In the genomic region with DNA sequence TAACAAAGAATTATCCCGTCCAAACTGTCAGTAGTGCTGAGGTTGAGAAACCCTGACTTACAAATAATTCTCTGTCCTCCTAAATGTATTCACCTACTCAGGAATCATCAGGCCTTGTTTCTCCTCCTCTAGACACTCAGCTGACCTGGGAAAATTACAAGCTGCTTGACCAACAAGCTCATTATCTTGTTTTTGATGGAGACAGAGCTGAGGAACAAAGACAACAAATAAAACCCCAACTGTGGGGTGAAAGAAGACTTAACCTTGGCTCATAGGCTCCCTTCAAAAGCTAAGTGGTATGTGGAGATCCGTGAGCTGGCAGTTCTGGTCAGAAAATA, we compare ENCODE assay signal across 16 cellular contexts.
DNase-seq lines count a peak whose midpoint lies in the region; TF ChIP-seq lines count a peak whose summit lies in the region.
"Had no signal": no experiment of that assay in that cellular context is flagged by ENCODE, and none has a peak within 500 bp of the region (broad histone marks: within the 10 kb centered on the region; RNA-seq: fewer than 3 reads in every experiment).

No MANE protein-coding gene starts in this region.

- TF ChIP-seq CTCF in A673 (conservative IDR thresholded peaks at IDR 0.05; ENCODE audit: low read depth, low read length): no peak

- H3K27me3 ChIP-seq in A673 (replicated peaks; ENCODE audit: insufficient read depth, low read depth, low read length, poor library complexity) (no peaks in the 10 kb centered on the region), skeletal muscle tissue (ENCODE audit: control insufficient read depth in 3 of 3, insufficient read depth in 3 of 3, low read length in 3 of 3) (no peaks in the 10 kb centered on the region)
- H3K27me3 ChIP-seq: foreskin keratinocyte had no signal

- H3K9ac ChIP-seq in skeletal muscle tissue (ENCODE audit: low read depth in 1 of 3, low read length in 3 of 3): no peak overlapping the region

- POLR2A ChIA-PET in A673 (lab: Charles Lee; ENCODE audit: low non-redundant PET): no interaction called here

- peaks cover 4% of the 10 kb centered on the region for H3K4me1 ChIP-seq in A673 (ENCODE audit: insufficient read depth, low read length, poor library complexity, severe bottlenecking)
- peaks cover 5 to 13% (median 11%) of the 10 kb centered on the region in 3 donors for H3K4me1 ChIP-seq in skeletal muscle tissue (ENCODE audit: control insufficient read depth in 3 of 3, insufficient read depth in 3 of 3, low read length in 3 of 3)
- H3K4me1 ChIP-seq: foreskin keratinocyte had no signal

- no peaks in the 10 kb centered on the region for H3K9me3 ChIP-seq in A673 (ENCODE audit: low read depth, low read length, poor library complexity, severe bottlenecking)
- no peaks in the 10 kb centered on the region for H3K9me3 ChIP-seq in skeletal muscle tissue (ENCODE audit: control insufficient read depth in 3 of 3, low read length in 3 of 3)

- H3K4me3 ChIP-seq in A673 (ENCODE audit: low read depth, low read length, poor library complexity, severe bottlenecking): no peak overlapping the region
- H3K4me3 ChIP-seq in skeletal muscle tissue (ENCODE audit: low read length in 3 of 3): no peak overlapping the region

- intact Hi-C loops in A673 (cut with micrococcal nuclease; ENCODE audit: unreplicated experiment): loop anchor here (10.0 kb wide), 1 partner anchor 123 kb away; no protein-coding TSS in a partner anchor

- CTCF ChIA-PET in A673 (lab: Charles Lee): interaction anchor here (0.8 to 1.7 kb wide), 3 partner anchors 187 to 1060 kb away, joined by 3 to 10 read pairs (median 3); no protein-coding TSS in a partner anchor

- H3K36me3 ChIP-seq in A673 (ENCODE audit: insufficient read depth, low read length, poor library complexity, severe bottlenecking): no peaks in the 10 kb centered on the region
- no peaks in the 10 kb centered on the region for H3K36me3 ChIP-seq in skeletal muscle tissue (ENCODE audit: control insufficient read depth in 3 of 3, insufficient read depth in 3 of 3, low read length in 3 of 3)

- DNase-seq in A673 (ENCODE audit: low spot score): no peak
- DNase-seq in iris pigment epithelial cell (ENCODE audit: low read depth): peak; percentile 39
- DNase-seq in activated CD4-positive, alpha-beta T cell treated with anti-CD3 and anti-CD28 coated beads, Interleukin-2, amount 50 U/mL, for 48 hours: no peak
- no peak for DNase-seq in stimulated activated CD4-positive, alpha-beta T cell treated with anti-CD3 and anti-CD28 coated beads, Interleukin-4, amount 100 ng/mL, for 24 hours
- no peak for DNase-seq in HK-2 (ENCODE audit: unreplicated experiment)
- no peak for DNase-seq in activated CD4-positive, alpha-beta T cell treated with anti-CD3 and anti-CD28 coated beads for 48 hours
- DNase-seq: activated CD4-positive, alpha-beta T cell treated with anti-CD3 and anti-CD28 coated beads for 36 hours; activated T-cell treated with anti-CD3 and anti-CD28 coated beads, Interleukin-2, amount 50 U/mL, for 4 hours; foreskin keratinocyte; NCI-H1048; NCI-H2171; stimulated activated CD4-positive, alpha-beta T cell treated with anti-CD3 and anti-CD28 coated beads, Interleukin-2, amount 100 ng/mL, for 24 hours; stimulated activated CD8-positive, alpha-beta memory T cell treated with anti-CD3 and anti-CD28 coated beads, Interleukin-4, amount 100 ng/mL, for 48 hours; T-helper 17 cell had no signal

- no TSS peak for BruUV-seq in A673 (replicated peaks; lab: Mats Ljungman, UMichigan)

- peak overlapping the region; percentile 26 for H3K27ac ChIP-seq in A673 (ENCODE audit: low read depth, low read length, poor library complexity, severe bottlenecking)
- H3K27ac ChIP-seq in angular gyrus (ENCODE audit: low read depth, low read length): peak overlapping the region; percentile 96
- H3K27ac ChIP-seq in skeletal muscle tissue (ENCODE audit: low read depth, low read length): peak overlapping the region; percentile 10
- H3K27ac ChIP-seq: foreskin keratinocyte had no signal

Comparison
In these comparisons a context has a peak if more than half of its experiments do, and no peak if none do; other contexts are left out.
1. H3K27ac ChIP-seq: peak in every context shown above with its lines; median percentile 96 in angular gyrus; 26 in A673; 10 in skeletal muscle tissue.